Comparison of ENCODE assay signal across 1 cellular context in the genomic region with DNA sequence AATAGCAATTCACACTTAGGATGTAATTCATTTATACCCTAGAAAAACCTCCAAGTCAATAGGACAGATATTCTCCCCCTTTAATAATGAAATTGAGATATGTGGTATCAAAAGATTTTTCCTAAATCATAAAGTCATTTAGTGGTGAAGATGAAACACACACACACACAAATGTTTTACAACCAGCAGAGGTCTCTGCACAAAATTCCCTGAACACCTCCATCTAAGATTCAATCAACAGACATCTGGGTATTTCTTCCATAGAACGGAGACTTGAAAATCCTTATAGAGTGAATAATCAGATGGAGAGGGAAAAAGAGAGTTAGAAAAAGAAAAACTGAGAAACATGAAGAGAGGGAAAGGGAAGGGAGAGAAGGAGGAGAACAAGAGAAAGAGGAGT.
TF ChIP-seq lines count a peak whose summit lies in the region.

No MANE protein-coding gene starts in this region.

TF ChIP-seq in GM12878, 131 proteins besides CTCF, POLR2A, EP300 and RAD21:
- TF ChIP-seq PAX5 (IDR thresholded peaks at IDR 0.05; ENCODE audit: borderline replicate concordance, low read depth, low read length): no peak
- no peak for TF ChIP-seq CBX5 (IDR thresholded peaks at IDR 0.05; ENCODE audit: low read depth)
- no peak for TF ChIP-seq HDAC6 (IDR thresholded peaks at IDR 0.05; ENCODE audit: unreplicated experiment)
- TF ChIP-seq ZNF384 (IDR thresholded peaks at IDR 0.05; ENCODE audit: borderline replicate concordance, low read depth, low read length): no peak
- no peak for TF ChIP-seq RFX5 (IDR thresholded peaks at IDR 0.05; ENCODE audit: low read depth, low read length)
- no peak for TF ChIP-seq ZNF24 (IDR thresholded peaks at IDR 0.05)
- no peak for TF ChIP-seq SP1 (IDR thresholded peaks at IDR 0.05; ENCODE audit: low read depth, low read length)
- TF ChIP-seq FOS (IDR thresholded peaks at IDR 0.05; ENCODE audit: borderline replicate concordance, extremely low read depth, insufficient read length): no peak
- no peak for TF ChIP-seq ESRRA (IDR thresholded peaks at IDR 0.05; ENCODE audit: low read length)
- no peak for TF ChIP-seq NRF1 (conservative IDR thresholded peaks at IDR 0.05; ENCODE audit: low read depth, low read length)
- TF ChIP-seq MYC (IDR thresholded peaks at IDR 0.05; ENCODE audit: insufficient read depth, insufficient read length, insufficient replicate concordance, low read length, severe bottlenecking): no peak
- no peak for TF ChIP-seq EED (IDR thresholded peaks at IDR 0.05; ENCODE audit: low read depth)
- TF ChIP-seq, protein P1, sequence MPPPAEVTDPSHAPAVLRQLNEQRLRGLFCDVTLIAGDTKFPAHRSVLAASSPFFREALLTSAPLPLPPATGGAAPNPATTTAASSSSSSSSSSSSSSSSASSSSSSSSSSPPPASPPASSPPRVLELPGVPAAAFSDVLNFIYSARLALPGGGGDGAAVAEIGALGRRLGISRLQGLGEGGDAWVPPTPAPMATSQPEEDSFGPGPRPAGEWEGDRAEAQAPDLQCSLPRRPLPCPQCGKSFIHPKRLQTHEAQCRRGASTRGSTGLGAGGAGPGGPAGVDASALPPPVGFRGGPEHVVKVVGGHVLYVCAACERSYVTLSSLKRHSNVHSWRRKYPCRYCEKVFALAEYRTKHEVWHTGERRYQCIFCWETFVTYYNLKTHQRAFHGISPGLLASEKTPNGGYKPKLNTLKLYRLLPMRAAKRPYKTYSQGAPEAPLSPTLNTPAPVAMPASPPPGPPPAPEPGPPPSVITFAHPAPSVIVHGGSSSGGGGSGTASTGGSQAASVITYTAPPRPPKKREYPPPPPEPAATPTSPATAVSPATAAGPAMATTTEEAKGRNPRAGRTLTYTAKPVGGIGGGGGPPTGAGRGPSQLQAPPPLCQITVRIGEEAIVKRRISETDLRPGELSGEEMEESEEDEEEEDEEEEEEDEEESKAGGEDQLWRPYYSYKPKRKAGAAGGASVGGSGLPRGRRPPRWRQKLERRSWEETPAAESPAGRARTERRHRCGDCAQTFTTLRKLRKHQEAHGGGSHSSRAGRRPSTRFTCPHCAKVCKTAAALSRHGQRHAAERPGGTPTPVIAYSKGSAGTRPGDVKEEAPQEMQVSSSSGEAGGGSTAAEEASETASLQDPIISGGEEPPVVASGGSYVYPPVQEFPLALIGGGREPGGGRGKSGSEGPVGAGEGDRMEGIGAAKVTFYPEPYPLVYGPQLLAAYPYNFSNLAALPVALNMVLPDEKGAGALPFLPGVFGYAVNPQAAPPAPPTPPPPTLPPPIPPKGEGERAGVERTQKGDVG (CRISPR knock-in tag; IDR thresholded peaks at IDR 0.05): no peak
- no peak for TF ChIP-seq KDM1A (IDR thresholded peaks at IDR 0.05; ENCODE audit: borderline replicate concordance)
- TF ChIP-seq, protein P2, sequence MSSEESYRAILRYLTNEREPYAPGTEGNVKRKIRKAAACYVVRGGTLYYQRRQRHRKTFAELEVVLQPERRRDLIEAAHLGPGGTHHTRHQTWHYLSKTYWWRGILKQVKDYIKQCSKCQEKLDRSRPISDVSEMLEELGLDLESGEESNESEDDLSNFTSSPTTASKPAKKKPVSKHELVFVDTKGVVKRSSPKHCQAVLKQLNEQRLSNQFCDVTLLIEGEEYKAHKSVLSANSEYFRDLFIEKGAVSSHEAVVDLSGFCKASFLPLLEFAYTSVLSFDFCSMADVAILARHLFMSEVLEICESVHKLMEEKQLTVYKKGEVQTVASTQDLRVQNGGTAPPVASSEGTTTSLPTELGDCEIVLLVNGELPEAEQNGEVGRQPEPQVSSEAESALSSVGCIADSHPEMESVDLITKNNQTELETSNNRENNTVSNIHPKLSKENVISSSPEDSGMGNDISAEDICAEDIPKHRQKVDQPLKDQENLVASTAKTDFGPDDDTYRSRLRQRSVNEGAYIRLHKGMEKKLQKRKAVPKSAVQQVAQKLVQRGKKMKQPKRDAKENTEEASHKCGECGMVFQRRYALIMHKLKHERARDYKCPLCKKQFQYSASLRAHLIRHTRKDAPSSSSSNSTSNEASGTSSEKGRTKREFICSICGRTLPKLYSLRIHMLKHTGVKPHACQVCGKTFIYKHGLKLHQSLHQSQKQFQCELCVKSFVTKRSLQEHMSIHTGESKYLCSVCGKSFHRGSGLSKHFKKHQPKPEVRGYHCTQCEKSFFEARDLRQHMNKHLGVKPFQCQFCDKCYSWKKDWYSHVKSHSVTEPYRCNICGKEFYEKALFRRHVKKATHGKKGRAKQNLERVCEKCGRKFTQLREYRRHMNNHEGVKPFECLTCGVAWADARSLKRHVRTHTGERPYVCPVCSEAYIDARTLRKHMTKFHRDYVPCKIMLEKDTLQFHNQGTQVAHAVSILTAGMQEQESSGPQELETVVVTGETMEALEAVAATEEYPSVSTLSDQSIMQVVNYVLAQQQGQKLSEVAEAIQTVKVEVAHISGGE (CRISPR knock-in tag; IDR thresholded peaks at IDR 0.05): no peak
- TF ChIP-seq TCF3 (IDR thresholded peaks at IDR 0.05; ENCODE audit: borderline replicate concordance, insufficient read depth, low read depth, low read length): no peak
- TF ChIP-seq SMAD1 (IDR thresholded peaks at IDR 0.05; ENCODE audit: low read depth, partially characterized antibody): no peak
- no peak for TF ChIP-seq CHD2 (IDR thresholded peaks at IDR 0.05; ENCODE audit: borderline replicate concordance, low read depth, low read length)
- TF ChIP-seq NFYA (IDR thresholded peaks at IDR 0.05; ENCODE audit: borderline replicate concordance, low read depth, low read length): no peak
